Comparison of ENCODE assay signal across 14 cellular contexts in the genomic region with DNA sequence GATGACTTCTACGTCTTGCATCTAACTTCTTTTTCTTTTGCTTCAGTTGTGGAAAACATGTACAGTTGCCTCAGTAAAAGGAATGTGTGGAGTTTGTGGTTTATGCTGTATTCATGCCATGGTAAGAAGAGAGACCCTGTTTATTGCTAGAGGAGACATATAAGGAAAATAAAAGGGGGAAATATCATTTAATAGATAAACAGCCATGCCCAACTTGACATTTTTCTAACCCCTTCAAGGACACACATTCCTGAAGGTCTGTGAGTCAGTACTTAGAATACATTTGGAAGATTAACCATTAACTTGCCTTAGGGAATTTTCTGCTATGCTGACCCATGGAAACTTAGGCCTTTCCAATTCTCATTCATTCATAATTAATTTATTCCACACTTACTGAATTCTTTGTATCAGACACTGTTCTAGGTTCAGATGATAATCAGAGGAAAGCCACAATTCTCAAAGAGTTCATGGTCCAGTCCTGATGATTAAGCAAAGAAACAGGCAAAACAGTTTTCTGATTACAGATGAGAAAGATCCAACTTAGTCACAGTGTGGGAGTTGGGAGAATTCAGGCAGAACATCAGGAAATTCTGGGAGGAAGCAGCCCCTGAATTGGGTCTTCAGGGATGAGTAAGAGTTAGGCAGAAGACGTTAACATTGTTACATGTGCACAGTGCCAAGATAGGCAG.
DNase-seq lines count a peak whose midpoint lies in the region; ATAC-seq, FAIRE-seq and TF ChIP-seq lines count a peak whose summit lies in the region.
"Had no signal": no experiment of that assay in that cellular context is flagged by ENCODE, and none has a peak within 500 bp of the region (broad histone marks: within the 10 kb centered on the region; RNA-seq: fewer than 3 reads in every experiment).

No MANE protein-coding gene starts in this region.

- POLR2A ChIA-PET in CD4-positive, alpha-beta memory T cell (lab: Charles Lee; ENCODE audit: partially characterized antibody): interaction anchor here (0.6 kb wide), 1 partner anchor 838 kb away, joined by 6 read pairs; no protein-coding TSS in a partner anchor

- no peaks in the 10 kb centered on the region for H3K79me2 ChIP-seq in fibroblast of lung (ENCODE audit: control insufficient read depth, insufficient read depth, low read length)

- peaks cover 0 to 2% of the 10 kb centered on the region in 2 donors for H3K27me3 Mint-ChIP-seq in CD4-positive, alpha-beta memory T cell
- H3K27me3 Mint-ChIP-seq: activated CD4-positive, alpha-beta memory T cell treated with anti-CD3 and anti-CD28 coated beads for 36 hours had no signal

- H3K27ac ChIP-seq in RWPE2 (ENCODE audit: poor library complexity, severe bottlenecking): peak overlapping the region; percentile 69
- H3K27ac ChIP-seq in fibroblast of lung (ENCODE audit: insufficient read depth, low read length): peak overlapping the region; percentile 68
- peak overlapping the region in 1 of 4 donors; percentile 6 for H3K27ac ChIP-seq in pancreas
- no peak overlapping the region for H3K27ac ChIP-seq in CD4-positive, alpha-beta memory T cell (ENCODE audit: low read depth, low read length)
- H3K27ac ChIP-seq: testis had no signal

- peak; percentile 82 for ATAC-seq in RWPE2 (ENCODE audit: low read depth)
- ATAC-seq in pancreas: peak in 3 of 4 donors; percentile 34 to 64 (median 56)

- no peak for FAIRE-seq in pancreas (lab: Jason Lieb, UNC)

- H3K4me3 Mint-ChIP-seq in CD4-positive, alpha-beta memory T cell: no peak overlapping the region
- H3K4me3 Mint-ChIP-seq: activated CD4-positive, alpha-beta memory T cell treated with anti-CD3 and anti-CD28 coated beads for 36 hours had no signal

- H3K27ac Mint-ChIP-seq in CD4-positive, alpha-beta memory T cell: no peak overlapping the region
- H3K27ac Mint-ChIP-seq: activated CD4-positive, alpha-beta memory T cell treated with anti-CD3 and anti-CD28 coated beads for 36 hours had no signal

- H3K4me1 ChIP-seq in RWPE2 (ENCODE audit: insufficient read depth, poor library complexity, severe bottlenecking): peaks cover 21% of the 10 kb centered on the region
- peaks cover 17% of the 10 kb centered on the region for H3K4me1 ChIP-seq in fibroblast of lung (ENCODE audit: control insufficient read depth, extremely low read depth, insufficient read depth, low read length)
- peaks cover 0 to 5% (median 0%) of the 10 kb centered on the region in 3 donors for H3K4me1 ChIP-seq in pancreas
- no peaks in the 10 kb centered on the region for H3K4me1 ChIP-seq in CD4-positive, alpha-beta memory T cell (ENCODE audit: insufficient read depth, low read length)

- 61 to 68% methylated on average over 2 of the region's 2 CpGs for WGBS in pancreas, 2 donors

- H3K36me3 ChIP-seq in RWPE2 (ENCODE audit: low read depth): no peaks in the 10 kb centered on the region
- no peaks in the 10 kb centered on the region for H3K36me3 ChIP-seq in fibroblast of lung (ENCODE audit: control insufficient read depth, insufficient read depth, low read length)
- H3K36me3 ChIP-seq in pancreas: no peaks in the 10 kb centered on the region
- H3K36me3 ChIP-seq in CD4-positive, alpha-beta memory T cell (ENCODE audit: insufficient read depth, low read length): no peaks in the 10 kb centered on the region

- intact Hi-C loops in pancreas (cut with DNase I): no loop called here
- intact Hi-C loops in CD4-positive, alpha-beta memory T cell (cut with micrococcal nuclease): no loop called here

- CTCF ChIA-PET in CD4-positive, alpha-beta memory T cell (lab: Charles Lee; ENCODE audit: partially characterized antibody): no interaction called here

- H3K9ac ChIP-seq in fibroblast of lung (ENCODE audit: insufficient read depth, low read length): no peak overlapping the region

- H2AFZ ChIP-seq in fibroblast of lung (ENCODE audit: low read length): no peak overlapping the region

- H3K9me3 ChIP-seq in RWPE2 (ENCODE audit: severe bottlenecking) (no peaks in the 10 kb centered on the region), fibroblast of lung (ENCODE audit: control insufficient read depth, insufficient read depth, low read depth, low read length) (no peaks in the 10 kb centered on the region), pancreas (no peaks in the 10 kb centered on the region)
- no peaks in the 10 kb centered on the region for H3K9me3 ChIP-seq in CD4-positive, alpha-beta memory T cell (ENCODE audit: control insufficient read depth in 1 of 2, low read length in 2 of 2)
- H3K9me3 ChIP-seq: testis had no signal

- no peak overlapping the region for H3K4me3 ChIP-seq in RWPE2 (ENCODE audit: severe bottlenecking)
- no peak overlapping the region for H3K4me3 ChIP-seq in fibroblast of lung (replicated peaks in 1 of 4; ENCODE audit: control extremely low read depth in 1 of 4, insufficient read depth in 1 of 4, low read depth in 3 of 4, low read length in 4 of 4)
- H3K4me3 ChIP-seq in pancreas: no peak overlapping the region
- no peak overlapping the region for H3K4me3 ChIP-seq in CD4-positive, alpha-beta memory T cell (ENCODE audit: low read length in 2 of 2)
- H3K4me3 ChIP-seq: testis had no signal

- peak overlapping the region; percentile 33 for H3K4me2 ChIP-seq in fibroblast of lung (ENCODE audit: extremely low read depth, insufficient read depth, low read length)

- H3K27me3 ChIP-seq in RWPE2 (ENCODE audit: insufficient read depth, poor library complexity, severe bottlenecking) (no peaks in the 10 kb centered on the region), fibroblast of lung (ENCODE audit: control insufficient read depth, insufficient read depth, low read length) (no peaks in the 10 kb centered on the region), pancreas (no peaks in the 10 kb centered on the region)
- no peaks in the 10 kb centered on the region for H3K27me3 ChIP-seq in CD4-positive, alpha-beta memory T cell (ENCODE audit: insufficient read depth, low read length)
- H3K27me3 ChIP-seq: testis had no signal

- H4K20me1 ChIP-seq in fibroblast of lung (ENCODE audit: control insufficient read depth, extremely low read depth, insufficient read depth, low read length): no peaks in the 10 kb centered on the region

- DNase-seq in Daoy (ENCODE audit: low read depth): peak; percentile 91
- DNase-seq in RWPE2 (ENCODE audit: low spot score): no peak
- peak; percentile 92 to 99 for DNase-seq in fibroblast of lung (ENCODE audit: low read depth in 2 of 2)
- DNase-seq in pancreas: no peak
- DNase-seq in activated effector memory CD4-positive, alpha-beta T cell treated with anti-CD3 and anti-CD28 coated beads, Interleukin-2, amount 50 U/mL, for 16 hours: no peak
- DNase-seq in SKM-1 treated with dmso at 0.1 percent for 144 hours (lab: John Stamatoyannopoulos, UW; ENCODE audit: unreplicated experiment): no peak
- DNase-seq in Kasumi-1 (lab: John Stamatoyannopoulos, UW): no peak
- DNase-seq in CD4-positive, alpha-beta memory T cell: no peak
- DNase-seq: activated CD4-positive, alpha-beta memory T cell treated with anti-CD3 and anti-CD28 coated beads for 36 hours; caudate nucleus; hippocampal formation; Right ventricle myocardium superior; stimulated activated CD4-positive, alpha-beta T cell treated with anti-CD3 and anti-CD28 coated beads, Interleukin-4, amount 100 ng/mL, for 1 hour; testis had no signal

- H3K36me3 Mint-ChIP-seq in CD4-positive, alpha-beta memory T cell: no peaks in the 10 kb centered on the region
- H3K36me3 Mint-ChIP-seq: activated CD4-positive, alpha-beta memory T cell treated with anti-CD3 and anti-CD28 coated beads for 36 hours had no signal

- TF ChIP-seq CTCF in RWPE2 (IDR thresholded peaks at IDR 0.05; ENCODE audit: poor library complexity, severe bottlenecking): no peak
- no peak for TF ChIP-seq CTCF in fibroblast of lung (conservative IDR thresholded peaks at IDR 0.05 in 1 of 2, IDR thresholded peaks at IDR 0.05 in 1 of 2; ENCODE audit: low read depth in 1 of 2, low read length in 2 of 2)
- TF ChIP-seq CTCF in pancreas (IDR thresholded peaks at IDR 0.05): no peak

- H3K4me1 Mint-ChIP-seq in CD4-positive, alpha-beta memory T cell: no peaks in the 10 kb centered on the region

- H3K9me3 Mint-ChIP-seq in CD4-positive, alpha-beta memory T cell: peaks cover 0 to 9% (median 1%) of the 10 kb centered on the region in 8 donors
- H3K9me3 Mint-ChIP-seq: activated CD4-positive, alpha-beta memory T cell treated with anti-CD3 and anti-CD28 coated beads for 36 hours had no signal

Comparison
In these comparisons a context has a peak if more than half of its experiments do, and no peak if none do; other contexts are left out.
1. DNase-seq: peak in Daoy (single experiment) and fibroblast of lung (2 of 2); none in RWPE2 (single experiment), pancreas (0 of 6), activated effector memory CD4-positive, alpha-beta T cell treated with anti-CD3 and anti-CD28 coated beads, Interleukin-2, amount 50 U/mL, for 16 hours (single experiment), SKM-1 treated with dmso at 0.1 percent for 144 hours (single experiment), Kasumi-1 (0 of 2) and CD4-positive, alpha-beta memory T cell (0 of 5).